Comparison of ENCODE assay signal across 14 cellular contexts in the genomic region with DNA sequence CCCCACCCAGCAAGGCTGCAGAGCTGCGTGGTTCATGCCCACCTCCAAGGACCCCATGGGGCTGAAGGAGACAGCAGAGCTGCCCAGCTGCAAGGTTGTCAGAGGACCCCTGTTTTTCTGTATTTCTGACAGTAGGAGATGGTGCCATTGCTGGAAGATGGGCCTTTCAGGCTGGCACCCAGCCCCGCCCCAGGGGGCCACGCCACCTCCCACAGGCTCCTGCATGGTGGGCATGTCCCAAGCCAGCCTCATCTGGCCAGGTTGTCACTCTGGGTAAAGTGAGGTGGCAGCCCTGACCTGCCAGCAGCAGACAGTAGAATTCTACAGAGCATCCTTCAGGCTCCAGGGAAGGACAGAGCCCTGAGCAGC.
DNase-seq lines count a peak whose midpoint lies in the region; ATAC-seq and TF ChIP-seq lines count a peak whose summit lies in the region.
"Had no signal": no experiment of that assay in that cellular context is flagged by ENCODE, and none has a peak within 500 bp of the region (broad histone marks: within the 10 kb centered on the region; RNA-seq: fewer than 3 reads in every experiment).

No MANE protein-coding gene starts in this region.

- no peak overlapping the region for H2BK5ac ChIP-seq in neuronal stem cell (ENCODE audit: low read length)

- peaks cover 15% of the 10 kb centered on the region for H3K4me1 Mint-ChIP-seq in progenitor cell of endocrine pancreas (ENCODE audit: low read depth)
- H3K4me1 Mint-ChIP-seq: GM23338 had no signal

- no peak overlapping the region for H3K4ac ChIP-seq in neuronal stem cell (ENCODE audit: low read length)

- H3K18ac ChIP-seq in neuronal stem cell (ENCODE audit: low read length), result no peak overlapping the region

- H3K23ac ChIP-seq in neuronal stem cell (ENCODE audit: low read depth, low read length, poor library complexity), result no peak overlapping the region

- H2BK12ac ChIP-seq in neuronal stem cell (ENCODE audit: low read length), result no peak overlapping the region

- H3K4me3 Mint-ChIP-seq in progenitor cell of endocrine pancreas (ENCODE audit: low read depth), result no peak overlapping the region
- H3K4me3 Mint-ChIP-seq: CD8-positive, alpha-beta T cell; GM23338; HFFc6 had no signal

- peak; percentile 3 for DNase-seq in epidermal melanocyte (ENCODE audit: insufficient read length, low spot score)
- DNase-seq in islet precursor cell, result peak; percentile 26
- no peak for DNase-seq in neuronal stem cell (ENCODE audit: low spot score)
- no peak for DNase-seq in progenitor cell of endocrine pancreas (ENCODE audit: low spot score, unreplicated experiment)
- no peak for DNase-seq in superior temporal gyrus (ENCODE audit: extremely low spot score)
- DNase-seq: C1 segment of cervical spinal cord, DMS153, DND-41, HFFc6 had no signal

- TF ChIP-seq CTCF in progenitor cell of endocrine pancreas (IDR thresholded peaks at IDR 0.05; ENCODE audit: unreplicated experiment), result no peak

- H3K27me3 Mint-ChIP-seq in progenitor cell of endocrine pancreas, result peaks cover 2% of the 10 kb centered on the region

- no peak overlapping the region for H3K14ac ChIP-seq in neuronal stem cell (ENCODE audit: low read length)

- no peak overlapping the region for H2AK5ac ChIP-seq in neuronal stem cell (ENCODE audit: low read depth, low read length)

- H3K27ac Mint-ChIP-seq in progenitor cell of endocrine pancreas, result no peak overlapping the region
- H3K27ac Mint-ChIP-seq: CD8-positive, alpha-beta T cell; GM23338; HFFc6 had no signal

- peak overlapping the region; percentile 9 for H3K9ac ChIP-seq in neuronal stem cell (ENCODE audit: low read depth, low read length, poor library complexity)

- H2BK15ac ChIP-seq in neuronal stem cell (ENCODE audit: low read length), result no peak overlapping the region

- no peaks in the 10 kb centered on the region for H3K79me1 ChIP-seq in neuronal stem cell (ENCODE audit: low read depth, low read length)

- H3K4me3 ChIP-seq in neuronal stem cell (ENCODE audit: low read length in 2 of 2), result no peak overlapping the region
- H3K4me3 ChIP-seq: GM23338, HAP-1 had no signal

- WGBS in neuronal stem cell (ENCODE audit: extremely low coverage in 2 of 2, insufficient read length in 2 of 2, insufficient replicate concordance in 1 of 2), 2 donors, result no CpG with 5 or more reads among the region's 3 CpGs

- no peak overlapping the region for H3K27ac ChIP-seq in neuronal stem cell (replicated peaks; ENCODE audit: low read length)

- H4K91ac ChIP-seq in neuronal stem cell (ENCODE audit: low read depth, low read length, poor library complexity), result no peak overlapping the region

- H3K36me3 Mint-ChIP-seq in progenitor cell of endocrine pancreas (ENCODE audit: insufficient read depth), result no peaks in the 10 kb centered on the region
- H3K36me3 Mint-ChIP-seq: CD8-positive, alpha-beta T cell had no signal

- H2BK120ac ChIP-seq in neuronal stem cell (ENCODE audit: low read depth, low read length), result no peak overlapping the region

- H3K9me3 Mint-ChIP-seq in progenitor cell of endocrine pancreas (ENCODE audit: low read depth), result no peaks in the 10 kb centered on the region
- H3K9me3 Mint-ChIP-seq: CD8-positive, alpha-beta T cell; GM23338; HFFc6 had no signal

- no peak overlapping the region for H2AFZ ChIP-seq in neuronal stem cell (ENCODE audit: low read length)
- H2AFZ ChIP-seq: GM23338 had no signal

- no peaks in the 10 kb centered on the region for H3K9me3 ChIP-seq in neuronal stem cell (replicated peaks in 1 of 2; ENCODE audit: control insufficient read depth in 2 of 2, insufficient read depth in 1 of 2, low read depth in 1 of 2, low read length in 2 of 2)
- H3K9me3 ChIP-seq: Caco-2, HAP-1 had no signal

- no peak overlapping the region for H3K4me2 ChIP-seq in neuronal stem cell (ENCODE audit: insufficient read depth, low read length, poor library complexity, severe bottlenecking)
- H3K4me2 ChIP-seq: GM23338 had no signal

- no peak overlapping the region for H4K8ac ChIP-seq in neuronal stem cell (ENCODE audit: low read depth, low read length)

- H3K36me3 ChIP-seq in neuronal stem cell (replicated peaks in 1 of 2; ENCODE audit: control insufficient read depth in 2 of 2, insufficient read depth in 2 of 2, low read length in 2 of 2), result no peaks in the 10 kb centered on the region
- H3K36me3 ChIP-seq: HAP-1 had no signal

- H3K27me3 ChIP-seq in neuronal stem cell (ENCODE audit: control insufficient read depth in 3 of 3, insufficient read depth in 3 of 3, low read depth in 1 of 3, low read length in 3 of 3), result no peaks in the 10 kb centered on the region

- H3K4me1 ChIP-seq in neuronal stem cell (ENCODE audit: control insufficient read depth in 2 of 2, insufficient read depth in 1 of 2, low read depth in 1 of 2, low read length in 2 of 2), result no peaks in the 10 kb centered on the region
- H3K4me1 ChIP-seq: Caco-2, HAP-1 had no signal

- no peak for ATAC-seq in GM19397 (IDR thresholded peaks at IDR 0.05; ENCODE audit: unreplicated experiment)
- ATAC-seq: CD8-positive, alpha-beta T cell; GM23338 had no signal

Comparison
In these comparisons a context has a peak if more than half of its experiments do, and no peak if none do; other contexts are left out.
1. DNase-seq: peak in epidermal melanocyte (single experiment) and islet precursor cell (single experiment); none in neuronal stem cell (single experiment), progenitor cell of endocrine pancreas (single experiment) and superior temporal gyrus (single experiment).